ENCODE assay signal across 9 cellular contexts in genomic region chr9:130446111-130446861, GRCh38. TPM values are rescaled to one million over a fixed set of nuclear protein-coding genes. Genes with fewer than 3 reads are reported as not detected.
DNase-seq lines count a peak whose midpoint lies in the region; ATAC-seq, FAIRE-seq and TF ChIP-seq lines count a peak whose summit lies in the region.
"Had no signal": no experiment of that assay in that cellular context is flagged by ENCODE, and none has a peak within 500 bp of the region (broad histone marks: within the 10 kb centered on the region; RNA-seq: fewer than 3 reads in every experiment).

No MANE protein-coding gene starts in this region.

- no peak overlapping the region for H3K9ac ChIP-seq in endodermal cell (ENCODE audit: extremely low read depth, low read length, poor library complexity, severe bottlenecking)

- peak; percentile 69 for ATAC-seq in aorta (ENCODE audit: low FRiP score)

- peaks cover 22% of the 10 kb centered on the region for H3K27me3 Mint-ChIP-seq in endodermal cell (ENCODE audit: insufficient read depth)

- peaks cover 12% of the 10 kb centered on the region for H3K4me1 ChIP-seq in endodermal cell (ENCODE audit: control insufficient read depth, insufficient read depth, low read length)
- peaks cover 23% of the 10 kb centered on the region for H3K4me1 ChIP-seq in mesodermal cell (ENCODE audit: control insufficient read depth, insufficient read depth, low read length, poor library complexity, severe bottlenecking)
- no peaks in the 10 kb centered on the region for H3K4me1 ChIP-seq in aorta (ENCODE audit: control insufficient read depth in 1 of 2, insufficient read depth in 2 of 2, low read length in 2 of 2)

- WGBS in endodermal cell (ENCODE audit: insufficient coverage in 1 of 2, insufficient read length in 1 of 2), 2 experiments, result 35 to 41% methylated on average over 7 to 14 of the region's 15 CpGs
- WGBS in mesodermal cell (ENCODE audit: insufficient coverage in 2 of 2), 2 experiments, result 19 to 25% methylated on average over 7 to 13 of the region's 15 CpGs
- WGBS in aorta, 2 donors, result 11 to 13% methylated on average over 15 of the region's 15 CpGs

- intact Hi-C loops in aorta (cut with DNase I), result no loop called here

- H3K36me3 Mint-ChIP-seq in endodermal cell (ENCODE audit: low read depth), result no peaks in the 10 kb centered on the region

- no peak for FAIRE-seq in RCC 7860 (lab: Jason Lieb, UNC)
- FAIRE-seq: islet of Langerhans had no signal

- peak; percentile 89 for DNase-seq in DMS 273 treated with DMSO at 0.1 percent for 48 hours (lab: John Stamatoyannopoulos, UW)
- peak; percentile 85 for DNase-seq in NCI-H82 (lab: John Stamatoyannopoulos, UW)
- peak; percentile 77 for DNase-seq in endodermal cell
- DNase-seq in aorta, result peak; percentile 89 to 94
- no peak for DNase-seq in NCI-H1436 (lab: John Stamatoyannopoulos, UW)
- no peak for DNase-seq in RCC 7860 (ENCODE audit: low spot score)
- no peak for DNase-seq in OCI-M2 (lab: John Stamatoyannopoulos, UW; ENCODE audit: unreplicated experiment)

- peak overlapping the region; percentile 59 for H3K4me3 Mint-ChIP-seq in endodermal cell

- H3K27ac Mint-ChIP-seq in endodermal cell, result peak overlapping the region; percentile 39

- H3K4me3 ChIP-seq in endodermal cell (ENCODE audit: low read length), result no peak overlapping the region
- no peak overlapping the region for H3K4me3 ChIP-seq in mesodermal cell (ENCODE audit: extremely low read depth, insufficient read depth, low read length, poor library complexity, severe bottlenecking)
- H3K4me3 ChIP-seq in aorta (ENCODE audit: low read length in 2 of 2), result peak overlapping the region in 1 of 2 donors; percentile 72

- H3K9me3 Mint-ChIP-seq in endodermal cell, result peaks cover 8% of the 10 kb centered on the region

- H3K9me3 ChIP-seq in endodermal cell (ENCODE audit: control insufficient read depth, low read length) (peaks cover 9% of the 10 kb centered on the region), mesodermal cell (ENCODE audit: control insufficient read depth, low read length) (no peaks in the 10 kb centered on the region), aorta (ENCODE audit: control insufficient read depth, low read length) (no peaks in the 10 kb centered on the region)

- no peaks in the 10 kb centered on the region for H3K36me3 ChIP-seq in endodermal cell (ENCODE audit: control insufficient read depth, insufficient read depth, low read length)
- no peaks in the 10 kb centered on the region for H3K36me3 ChIP-seq in mesodermal cell (ENCODE audit: control insufficient read depth, insufficient read depth, low read length)
- H3K36me3 ChIP-seq in aorta (ENCODE audit: control insufficient read depth in 1 of 2, insufficient read depth in 2 of 2, low read length in 1 of 2), result no peaks in the 10 kb centered on the region

- H3K27me3 ChIP-seq in endodermal cell (ENCODE audit: control insufficient read depth, insufficient read depth, low read length, poor library complexity, severe bottlenecking) (peaks cover 21% of the 10 kb centered on the region), aorta (ENCODE audit: control insufficient read depth in 1 of 2, insufficient read depth in 2 of 2, low read length in 1 of 2) (no peaks in the 10 kb centered on the region)

- H3K4me1 Mint-ChIP-seq in endodermal cell, result peaks cover 15% of the 10 kb centered on the region

- H3K27ac ChIP-seq in endodermal cell (ENCODE audit: low read depth, low read length), result no peak overlapping the region
- H3K27ac ChIP-seq in mesodermal cell (ENCODE audit: low read depth, low read length, severe bottlenecking), result peak overlapping the region; percentile 29
- H3K27ac ChIP-seq in aorta (ENCODE audit: low read depth in 1 of 2, low read length in 2 of 2), result peak overlapping the region in 1 of 2 donors; percentile 65

- no peak for TF ChIP-seq CTCF in endodermal cell (conservative IDR thresholded peaks at IDR 0.05)

RNA-seq across cellular contexts. Expression of gene ASS1, which starts 1.5 kb away (rescaled TPM):
- 10 to 100 TPM; 30.9 to 57.2 TPM for total RNA-seq in endodermal cell
- 37.9 TPM for polyA plus RNA-seq in endodermal cell (2013, experiment 1 of 2)
- 30.1 TPM for polyA plus RNA-seq in endodermal cell (2013, experiment 2 of 2)
- polyA plus RNA-seq in mesodermal cell (2013, experiment 1 of 2), result 36.3 TPM
- polyA plus RNA-seq in mesodermal cell (2013, experiment 2 of 2), result 19.8 TPM
- total RNA-seq in aorta, result 10 to 100 TPM; 52.0 to 99.0 TPM
- 10 to 100 TPM; 76.1 to 81.0 TPM for polyA plus RNA-seq in aorta

Comparison
In these comparisons a context has a peak if more than half of its experiments do, and no peak if none do; other contexts are left out.
1. DNase-seq: peak in DMS 273 treated with DMSO at 0.1 percent for 48 hours (single experiment), NCI-H82 (single experiment), endodermal cell (single experiment) and aorta (2 of 2); none in NCI-H1436 (single experiment), RCC 7860 (single experiment) and OCI-M2 (single experiment).